1 cellular context compared by ENCODE assay signal in genomic region chr11:62786318-62787004, GRCh38.
TF ChIP-seq lines count a peak whose summit lies in the region.

No MANE protein-coding gene starts in this region.

TF ChIP-seq in K562, 482 proteins besides CTCF, POLR2A, EP300 and RAD21 (continues in another document):
- TF ChIP-seq NFE2 (IDR thresholded peaks at IDR 0.05; ENCODE audit: low read depth) (no peak), HOXB6 (CRISPR knock-in tag; IDR thresholded peaks at IDR 0.05; ENCODE audit: borderline replicate concordance) (no peak), NFRKB (IDR thresholded peaks at IDR 0.05; ENCODE audit: low read depth) (no peak), KAT2B (IDR thresholded peaks at IDR 0.05; ENCODE audit: low read depth, low read length) (peak; percentile 41), KDM2B (CRISPR knock-in tag; IDR thresholded peaks at IDR 0.05) (no peak), ZNF232 (CRISPR knock-in tag; IDR thresholded peaks at IDR 0.05) (no peak), MXD1 (CRISPR knock-in tag; IDR thresholded peaks at IDR 0.05; ENCODE audit: borderline replicate concordance, poor library complexity, severe bottlenecking) (no peak), CHD1 (IDR thresholded peaks at IDR 0.05; ENCODE audit: low read length) (peak; percentile 90), ZNF699 (CRISPR knock-in tag; IDR thresholded peaks at IDR 0.05; ENCODE audit: insufficient replicate concordance) (no peak), TEAD4 (IDR thresholded peaks at IDR 0.05; ENCODE audit: low read length) (0 out of 2 replicates have a peak, but pooled peaks have one; percentile 33), TEAD4 (CRISPR knock-in tag; IDR thresholded peaks at IDR 0.05; ENCODE audit: borderline replicate concordance) (no peak), ZNF384 (IDR thresholded peaks at IDR 0.05; ENCODE audit: low read depth, low read length) (peak; percentile 41; the same call in 1 of the 2 replicates), EGR1 (conservative IDR thresholded peaks at IDR 0.05) (peak; percentile 72), CCNT2 (IDR thresholded peaks at IDR 0.05; ENCODE audit: borderline replicate concordance, extremely low read depth, insufficient read length, low read depth, low read length) (peak; percentile 57), NR2C2 (CRISPR knock-in tag; IDR thresholded peaks at IDR 0.05) (no peak), NR2C2 (tag; IDR thresholded peaks at IDR 0.05) (peak; percentile 87), RAD51 (IDR thresholded peaks at IDR 0.05; ENCODE audit: borderline replicate concordance, low read depth) (peak; percentile 15; the same call in 1 of the 2 replicates), HMG20B (CRISPR knock-in tag; IDR thresholded peaks at IDR 0.05) (no peak), KAT7 (CRISPR knock-in tag; IDR thresholded peaks at IDR 0.05; ENCODE audit: borderline replicate concordance) (0 out of 2 replicates have a peak, but pooled peaks have one; percentile 82), FOXP4 (CRISPR knock-in tag; IDR thresholded peaks at IDR 0.05; ENCODE audit: borderline replicate concordance) (peak; percentile 18; the same call in 1 of the 2 replicates), RCOR1 (IDR thresholded peaks at IDR 0.05; ENCODE audit: borderline replicate concordance in 1 of 2, low read depth in 2 of 2, low read length in 2 of 2) (peak in 1 of 2 experiments; percentile 77; a peak in 2 of 4 replicates), WHSC1 (IDR thresholded peaks at IDR 0.05; ENCODE audit: low read length) (no peak), MAZ (CRISPR knock-in tag; conservative IDR thresholded peaks at IDR 0.05 in 1 of 2, IDR thresholded peaks at IDR 0.05 in 1 of 2) (peak in 1 of 2 experiments; percentile 48; a peak in 2 of 4 replicates), NEUROD1 (IDR thresholded peaks at IDR 0.05; ENCODE audit: borderline replicate concordance, low read depth, low read length, partially characterized antibody) (no peak), ZNF354B (CRISPR knock-in tag; IDR thresholded peaks at IDR 0.05) (no peak), GTF2F1 (IDR thresholded peaks at IDR 0.05; ENCODE audit: low read depth, low read length) (0 out of 2 replicates have a peak, but pooled peaks have one; percentile 30), SMARCA4 (IDR thresholded peaks at IDR 0.05) (no peak), KLF1 (tag; IDR thresholded peaks at IDR 0.05) (no peak), MTF1 (CRISPR knock-in tag; IDR thresholded peaks at IDR 0.05; ENCODE audit: borderline replicate concordance) (no peak), MTA3 (IDR thresholded peaks at IDR 0.05; ENCODE audit: borderline replicate concordance) (peak; percentile 11; the same call in 1 of the 2 replicates), ZC3H11A (IDR thresholded peaks at IDR 0.05; ENCODE audit: low read depth, low read length) (no peak), RBM17 (IDR thresholded peaks at IDR 0.05; ENCODE audit: borderline replicate concordance, low read depth, low read length) (no peak), ZNF609 (CRISPR knock-in tag; IDR thresholded peaks at IDR 0.05; ENCODE audit: borderline replicate concordance) (no peak), ZMIZ1 (IDR thresholded peaks at IDR 0.05; ENCODE audit: low read depth in 2 of 2, low read length in 2 of 2) (0 out of 4 replicates have a peak, but pooled peaks of 1 of the 2 experiments have one; percentile 27), ZNF75A (CRISPR knock-in tag; IDR thresholded peaks at IDR 0.05) (no peak), ZHX1 (conservative IDR thresholded peaks at IDR 0.05; ENCODE audit: low read length) (0 out of 2 replicates have a peak, but pooled peaks have one; percentile 52), SMARCC2 (IDR thresholded peaks at IDR 0.05; ENCODE audit: low read depth) (no peak)
- TF ChIP-seq, protein P1, sequence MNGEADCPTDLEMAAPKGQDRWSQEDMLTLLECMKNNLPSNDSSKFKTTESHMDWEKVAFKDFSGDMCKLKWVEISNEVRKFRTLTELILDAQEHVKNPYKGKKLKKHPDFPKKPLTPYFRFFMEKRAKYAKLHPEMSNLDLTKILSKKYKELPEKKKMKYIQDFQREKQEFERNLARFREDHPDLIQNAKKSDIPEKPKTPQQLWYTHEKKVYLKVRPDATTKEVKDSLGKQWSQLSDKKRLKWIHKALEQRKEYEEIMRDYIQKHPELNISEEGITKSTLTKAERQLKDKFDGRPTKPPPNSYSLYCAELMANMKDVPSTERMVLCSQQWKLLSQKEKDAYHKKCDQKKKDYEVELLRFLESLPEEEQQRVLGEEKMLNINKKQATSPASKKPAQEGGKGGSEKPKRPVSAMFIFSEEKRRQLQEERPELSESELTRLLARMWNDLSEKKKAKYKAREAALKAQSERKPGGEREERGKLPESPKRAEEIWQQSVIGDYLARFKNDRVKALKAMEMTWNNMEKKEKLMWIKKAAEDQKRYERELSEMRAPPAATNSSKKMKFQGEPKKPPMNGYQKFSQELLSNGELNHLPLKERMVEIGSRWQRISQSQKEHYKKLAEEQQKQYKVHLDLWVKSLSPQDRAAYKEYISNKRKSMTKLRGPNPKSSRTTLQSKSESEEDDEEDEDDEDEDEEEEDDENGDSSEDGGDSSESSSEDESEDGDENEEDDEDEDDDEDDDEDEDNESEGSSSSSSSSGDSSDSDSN (IDR thresholded peaks at IDR 0.05; ENCODE audit: borderline replicate concordance in 1 of 2, low read depth in 2 of 2, low read length in 2 of 2), result peak; percentile 85 to 93; a peak in 3 of 4 replicates
- TF ChIP-seq, protein P2, sequence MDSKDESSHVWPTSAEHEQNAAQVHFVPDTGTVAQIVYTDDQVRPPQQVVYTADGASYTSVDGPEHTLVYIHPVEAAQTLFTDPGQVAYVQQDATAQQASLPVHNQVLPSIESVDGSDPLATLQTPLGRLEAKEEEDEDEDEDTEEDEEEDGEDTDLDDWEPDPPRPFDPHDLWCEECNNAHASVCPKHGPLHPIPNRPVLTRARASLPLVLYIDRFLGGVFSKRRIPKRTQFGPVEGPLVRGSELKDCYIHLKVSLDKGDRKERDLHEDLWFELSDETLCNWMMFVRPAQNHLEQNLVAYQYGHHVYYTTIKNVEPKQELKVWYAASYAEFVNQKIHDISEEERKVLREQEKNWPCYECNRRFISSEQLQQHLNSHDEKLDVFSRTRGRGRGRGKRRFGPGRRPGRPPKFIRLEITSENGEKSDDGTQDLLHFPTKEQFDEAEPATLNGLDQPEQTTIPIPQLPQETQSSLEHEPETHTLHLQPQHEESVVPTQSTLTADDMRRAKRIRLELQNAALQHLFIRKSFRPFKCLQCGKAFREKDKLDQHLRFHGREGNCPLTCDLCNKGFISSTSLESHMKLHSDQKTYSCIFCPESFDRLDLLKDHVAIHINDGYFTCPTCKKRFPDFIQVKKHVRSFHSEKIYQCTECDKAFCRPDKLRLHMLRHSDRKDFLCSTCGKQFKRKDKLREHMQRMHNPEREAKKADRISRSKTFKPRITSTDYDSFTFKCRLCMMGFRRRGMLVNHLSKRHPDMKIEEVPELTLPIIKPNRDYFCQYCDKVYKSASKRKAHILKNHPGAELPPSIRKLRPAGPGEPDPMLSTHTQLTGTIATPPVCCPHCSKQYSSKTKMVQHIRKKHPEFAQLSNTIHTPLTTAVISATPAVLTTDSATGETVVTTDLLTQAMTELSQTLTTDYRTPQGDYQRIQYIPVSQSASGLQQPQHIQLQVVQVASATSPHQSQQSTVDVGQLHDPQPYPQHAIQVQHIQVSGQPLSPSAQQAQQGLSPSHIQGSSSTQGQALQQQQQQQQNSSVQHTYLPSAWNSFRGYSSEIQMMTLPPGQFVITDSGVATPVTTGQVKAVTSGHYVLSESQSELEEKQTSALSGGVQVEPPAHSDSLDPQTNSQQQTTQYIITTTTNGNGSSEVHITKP (IDR thresholded peaks at IDR 0.05; ENCODE audit: partially characterized antibody), result peak; percentile 34
